ENCODE assay signal across 8 cellular contexts in the genomic region with DNA sequence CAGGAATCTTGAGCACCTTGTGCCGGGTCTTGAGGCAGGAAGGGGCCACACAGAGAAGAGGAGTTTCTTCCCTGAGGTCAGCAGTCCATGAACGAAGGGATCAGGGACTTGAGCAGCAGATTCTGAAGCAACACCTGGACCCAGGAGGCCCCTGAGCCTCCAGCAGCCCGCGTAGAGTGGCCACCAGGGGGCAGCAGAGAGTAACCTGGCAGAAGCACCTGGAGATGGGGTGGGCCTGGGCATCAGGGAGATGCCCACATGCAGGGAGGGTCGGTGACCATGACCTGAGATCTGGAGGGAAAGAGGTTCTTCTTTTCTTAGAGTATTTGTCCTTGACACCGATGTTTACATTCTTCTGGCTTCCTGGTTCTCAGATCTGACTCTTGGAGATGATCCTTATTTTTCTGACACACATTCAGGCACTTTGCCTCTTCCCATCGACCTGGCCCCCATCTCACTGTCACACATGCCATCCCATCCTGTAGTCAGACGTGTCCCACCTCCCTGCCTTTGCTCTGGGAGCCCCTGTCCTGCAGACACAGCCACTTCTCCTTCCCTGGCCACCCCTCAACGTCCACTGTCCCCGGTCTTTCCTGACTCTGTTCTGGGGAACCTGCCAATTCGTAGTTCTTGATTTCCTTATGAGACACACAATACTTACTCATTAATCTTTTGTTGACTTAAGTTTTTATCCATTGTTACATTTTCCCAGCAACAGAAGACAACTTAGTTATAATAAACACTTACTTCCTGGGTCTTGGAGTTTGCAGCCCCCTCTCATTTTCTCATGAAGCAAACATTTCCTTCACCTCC.
DNase-seq lines count a peak whose midpoint lies in the region; ATAC-seq and TF ChIP-seq lines count a peak whose summit lies in the region.

No MANE protein-coding gene starts in this region.

- H3K27me3 Mint-ChIP-seq in chondrocyte (ENCODE audit: low read depth) (peaks cover 58% of the 10 kb centered on the region), memory B cell (no peaks in the 10 kb centered on the region)

- ATAC-seq in DND-41 (ENCODE audit: insufficient read depth, low read depth) (peak; percentile 94), memory B cell (ENCODE audit: low read depth) (peak; percentile 47), GM18517 (IDR thresholded peaks at IDR 0.05; ENCODE audit: unreplicated experiment) (no peak), HG02884 (IDR thresholded peaks at IDR 0.05; ENCODE audit: unreplicated experiment) (no peak)

- H3K4me1 Mint-ChIP-seq in chondrocyte (ENCODE audit: low read depth) (no peaks in the 10 kb centered on the region), memory B cell (peaks cover 53% of the 10 kb centered on the region)

- H4K20me1 ChIP-seq in DND-41 (ENCODE audit: insufficient read depth, low read length), result no peaks in the 10 kb centered on the region

- H3K27ac ChIP-seq in DND-41 (ENCODE audit: low read length), result no peak overlapping the region

- no peak overlapping the region for H2AFZ ChIP-seq in DND-41 (ENCODE audit: low read depth, low read length)

- H3K79me2 ChIP-seq in DND-41 (ENCODE audit: insufficient read depth, low read length), result no peaks in the 10 kb centered on the region

- no peaks in the 10 kb centered on the region for H3K9me3 Mint-ChIP-seq in chondrocyte (ENCODE audit: low read depth)
- H3K9me3 Mint-ChIP-seq in memory B cell, result no peaks in the 10 kb centered on the region

- no peaks in the 10 kb centered on the region for H3K27me3 ChIP-seq in DND-41 (ENCODE audit: insufficient read depth, low read length, poor library complexity)

- H3K9me3 ChIP-seq in DND-41 (ENCODE audit: insufficient read depth, low read length, severe bottlenecking), result no peaks in the 10 kb centered on the region

- no peaks in the 10 kb centered on the region for H3K4me1 ChIP-seq in DND-41 (ENCODE audit: insufficient read depth, low read length)

- no peaks in the 10 kb centered on the region for H3K36me3 ChIP-seq in DND-41 (ENCODE audit: insufficient read depth, low read length)

- H3K27ac Mint-ChIP-seq in chondrocyte (ENCODE audit: unreplicated experiment) (no peak overlapping the region), memory B cell (peak overlapping the region; percentile 80)

- DNase-seq in DND-41, result peak; percentile 74
- peak; percentile 24 for DNase-seq in Jurkat, Clone E6-1 (ENCODE audit: low read depth, low spot score)
- DNase-seq in activated CD4-positive, alpha-beta T cell treated with anti-CD3 and anti-CD28 coated beads for 4 hours, result peak; percentile 69 to 79
- no peak for DNase-seq in chondrocyte (ENCODE audit: low spot score)
- DNase-seq in memory B cell (ENCODE audit: low spot score in 2 of 2), result peak; percentile 79
- DNase-seq in stimulated activated CD8-positive, alpha-beta memory T cell treated with anti-CD3 and anti-CD28 coated beads, Interleukin-4, amount 100 ng/mL, for 24 hours (ENCODE audit: low read depth), result peak; percentile 68

- no peak overlapping the region for H3K4me3 ChIP-seq in DND-41 (ENCODE audit: low read depth in 1 of 2, low read length in 2 of 2)
- H3K4me3 ChIP-seq in Jurkat, Clone E6-1 (ENCODE audit: low read length), result no peak overlapping the region

- H3K4me2 ChIP-seq in DND-41 (ENCODE audit: insufficient read depth, low read length), result no peak overlapping the region

- peak; percentile 94 for TF ChIP-seq CTCF in DND-41 (IDR thresholded peaks at IDR 0.05; ENCODE audit: borderline replicate concordance, extremely low read depth, low read length, poor library complexity, severe bottlenecking)
- TF ChIP-seq CTCF in chondrocyte (IDR thresholded peaks at IDR 0.05), result peak; percentile 87

- no peak overlapping the region for H3K9ac ChIP-seq in DND-41 (ENCODE audit: low read depth, low read length)

- H3K36me3 Mint-ChIP-seq in chondrocyte (ENCODE audit: low read depth), result no peaks in the 10 kb centered on the region
- no peaks in the 10 kb centered on the region for H3K36me3 Mint-ChIP-seq in memory B cell

- H3K4me3 Mint-ChIP-seq in chondrocyte (ENCODE audit: unreplicated experiment) (no peak overlapping the region), memory B cell (peak overlapping the region; percentile 41)

Comparison
In these comparisons a context has a peak if more than half of its experiments do, and no peak if none do; other contexts are left out.
1. ATAC-seq: peak in DND-41 (single experiment) and memory B cell (single experiment); none in GM18517 (single experiment) and HG02884 (single experiment).